ENCODE assay signal across 16 cellular contexts in the genomic region with DNA sequence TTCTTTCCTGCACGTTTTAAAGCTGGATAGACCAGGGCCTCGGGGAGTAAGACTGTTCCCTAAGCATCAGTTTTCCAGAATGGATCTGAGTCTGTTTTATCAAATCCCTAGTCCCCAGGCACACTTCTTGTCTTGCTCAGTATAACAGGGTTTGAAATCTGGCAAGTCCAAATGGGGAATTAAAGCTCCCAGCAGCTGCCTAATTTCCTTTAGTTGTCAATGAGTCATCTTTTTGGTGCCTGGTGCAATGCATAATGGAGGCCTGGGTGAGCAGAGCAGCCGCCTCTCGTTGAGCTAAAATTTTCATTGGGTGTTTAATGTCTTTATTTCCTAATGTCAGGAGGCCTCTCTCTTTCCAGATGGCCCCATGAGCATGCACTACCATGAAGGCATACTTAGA.
A peak's percentile ranks its signal among the peaks of the same experiment; 100 is the strongest.
DNase-seq lines count a peak whose midpoint lies in the region; ATAC-seq, FAIRE-seq and TF ChIP-seq lines count a peak whose summit lies in the region.
"Had no signal": no experiment of that assay in that cellular context is flagged by ENCODE, and none has a peak within 500 bp of the region (broad histone marks: within the 10 kb centered on the region; RNA-seq: fewer than 3 reads in every experiment).

No MANE protein-coding gene starts in this region.

- no peak overlapping the region for H3K27ac Mint-ChIP-seq in HFFc6
- no peak overlapping the region for H3K27ac Mint-ChIP-seq in astrocyte (ENCODE audit: unreplicated experiment)
- H3K27ac Mint-ChIP-seq in endodermal cell = no peak overlapping the region

- H3K4me1 Mint-ChIP-seq in HFFc6 (ENCODE audit: low read depth) = peaks cover 10% of the 10 kb centered on the region; the same call in 1 of the 2 replicates
- H3K4me1 Mint-ChIP-seq in astrocyte (ENCODE audit: low read depth, unreplicated experiment) = peaks cover 11% of the 10 kb centered on the region
- peaks cover 19% of the 10 kb centered on the region for H3K4me1 Mint-ChIP-seq in endodermal cell

- H3K79me2 ChIP-seq in astrocyte (ENCODE audit: insufficient read depth, low read length) = no peaks in the 10 kb centered on the region

- H3K4me1 ChIP-seq in astrocyte (ENCODE audit: insufficient read depth, low read length) (peaks cover 19% of the 10 kb centered on the region), right cardiac atrium (ENCODE audit: control insufficient read depth, insufficient read depth, low read length) (no peaks in the 10 kb centered on the region), endodermal cell (ENCODE audit: control insufficient read depth, insufficient read depth, low read length) (no peaks in the 10 kb centered on the region)

- no peaks in the 10 kb centered on the region for H3K27me3 ChIP-seq in astrocyte (ENCODE audit: insufficient read depth, low read length)
- no peaks in the 10 kb centered on the region for H3K27me3 ChIP-seq in right cardiac atrium (ENCODE audit: control insufficient read depth, insufficient read depth)
- no peaks in the 10 kb centered on the region for H3K27me3 ChIP-seq in endodermal cell (ENCODE audit: control insufficient read depth, insufficient read depth, low read length, poor library complexity, severe bottlenecking)
- H3K27me3 ChIP-seq: SJSA1, transverse colon had no signal

- no peaks in the 10 kb centered on the region for H4K20me1 ChIP-seq in astrocyte (ENCODE audit: insufficient read depth, low read length)

- no peak overlapping the region for H3K4me3 Mint-ChIP-seq in HFFc6
- no peak overlapping the region for H3K4me3 Mint-ChIP-seq in astrocyte (ENCODE audit: unreplicated experiment)
- no peak overlapping the region for H3K4me3 Mint-ChIP-seq in endodermal cell

- H3K36me3 Mint-ChIP-seq in HFFc6 (ENCODE audit: low read depth) = no peaks in the 10 kb centered on the region
- no peaks in the 10 kb centered on the region for H3K36me3 Mint-ChIP-seq in astrocyte (ENCODE audit: low read depth, unreplicated experiment)
- H3K36me3 Mint-ChIP-seq in endodermal cell (ENCODE audit: low read depth) = no peaks in the 10 kb centered on the region

- FAIRE-seq in astrocyte (lab: Jason Lieb, UNC) = no peak
- FAIRE-seq: GM12892 had no signal

- peak; percentile 76 for ATAC-seq in right cardiac atrium
- ATAC-seq: sciatic nerve had no signal

- H3K9me3 Mint-ChIP-seq in HFFc6 = no peaks in the 10 kb centered on the region
- H3K9me3 Mint-ChIP-seq in astrocyte (ENCODE audit: unreplicated experiment) = no peaks in the 10 kb centered on the region
- peaks cover 20% of the 10 kb centered on the region for H3K9me3 Mint-ChIP-seq in endodermal cell

- 50% methylated on average over 4 of the region's 4 CpGs for WGBS in right cardiac atrium
- WGBS in endodermal cell (ENCODE audit: insufficient coverage in 1 of 2, insufficient read length in 1 of 2), 2 experiments = 89 to 100% methylated on average over 1 to 4 of the region's 4 CpGs

- H3K4me3 ChIP-seq in astrocyte (ENCODE audit: insufficient read depth, low read depth, low read length) (no peak overlapping the region), right cardiac atrium (ENCODE audit: low read length) (no peak overlapping the region), endodermal cell (ENCODE audit: low read length) (no peak overlapping the region)
- H3K4me3 ChIP-seq: SJSA1, transverse colon had no signal

- H3K27ac ChIP-seq in astrocyte (ENCODE audit: low read depth, low read length) (no peak overlapping the region), right cardiac atrium (ENCODE audit: low read length) (no peak overlapping the region), endodermal cell (ENCODE audit: low read depth, low read length) (no peak overlapping the region)
- H3K27ac ChIP-seq: SJSA1, transverse colon had no signal

- intact Hi-C loops in right cardiac atrium (cut with DNase I) = no loop called here

- TF ChIP-seq CTCF in HFFc6 (IDR thresholded peaks at IDR 0.05) = no peak
- no peak for TF ChIP-seq CTCF in astrocyte (IDR thresholded peaks at IDR 0.05; ENCODE audit: insufficient read depth, low read depth, low read length)
- TF ChIP-seq CTCF in endodermal cell (conservative IDR thresholded peaks at IDR 0.05) = no peak

- no peaks in the 10 kb centered on the region for H3K36me3 ChIP-seq in astrocyte (ENCODE audit: insufficient read depth, low read length)
- no peaks in the 10 kb centered on the region for H3K36me3 ChIP-seq in endodermal cell (ENCODE audit: control insufficient read depth, insufficient read depth, low read length)
- H3K36me3 ChIP-seq: SJSA1, transverse colon had no signal

- DNase-seq in Ammon's horn (ENCODE audit: low spot score) = peak; percentile 30
- peak; percentile 4 for DNase-seq in HFFc6
- DNase-seq in astrocyte (ENCODE audit: low read depth) = peak; percentile 64
- peak in 1 of 3 donors; percentile 22 for DNase-seq in right cardiac atrium
- DNase-seq in cerebellar nuclear complex (lab: John Stamatoyannopoulos, UW) = no peak
- DNase-seq in stimulated activated naive CD4-positive, alpha-beta T cell treated with Interleukin-2 at 50 U/mL for 16 hours (lab: John Stamatoyannopoulos, UW) = no peak
- DNase-seq in putamen (ENCODE audit: low spot score) = no peak
- DNase-seq in endodermal cell = no peak
- DNase-seq: activated CD4-positive, CD25-positive, alpha-beta regulatory T cell treated with anti-CD3 and anti-CD28 coated beads, Interleukin-2, amount 50 U/mL, for 72 hours; hypothalamus; midbrain; NCI-H1092 treated with DMSO at 0.1 percent for 48 hours; transverse colon had no signal

- H3K27me3 Mint-ChIP-seq in HFFc6 (ENCODE audit: insufficient read depth) (peaks cover 8% of the 10 kb centered on the region; the same call in 1 of the 2 replicates), astrocyte (ENCODE audit: low read depth, unreplicated experiment) (peaks cover 4% of the 10 kb centered on the region), endodermal cell (ENCODE audit: insufficient read depth) (peaks cover 2% of the 10 kb centered on the region)

- H3K9me3 ChIP-seq in astrocyte (ENCODE audit: insufficient read depth, low read depth, low read length) (no peaks in the 10 kb centered on the region), right cardiac atrium (ENCODE audit: control insufficient read depth, low read length) (no peaks in the 10 kb centered on the region), endodermal cell (ENCODE audit: control insufficient read depth, low read length) (peaks cover 20% of the 10 kb centered on the region)
- H3K9me3 ChIP-seq: SJSA1, transverse colon had no signal

- no peak overlapping the region for H3K9ac ChIP-seq in astrocyte (ENCODE audit: low read length)
- H3K9ac ChIP-seq in endodermal cell (ENCODE audit: extremely low read depth, low read length, poor library complexity, severe bottlenecking) = no peak overlapping the region

- no peak overlapping the region for H3K4me2 ChIP-seq in astrocyte (ENCODE audit: low read length)

- no peak overlapping the region for H2AFZ ChIP-seq in astrocyte (ENCODE audit: low read depth, low read length)

Comparison
In these comparisons a context has a peak if more than half of its experiments do, and no peak if none do; other contexts are left out.
1. DNase-seq: peak in Ammon's horn (single experiment), HFFc6 (single experiment) and astrocyte (single experiment); none in cerebellar nuclear complex (0 of 2), stimulated activated naive CD4-positive, alpha-beta T cell treated with Interleukin-2 at 50 U/mL for 16 hours (single experiment), putamen (single experiment) and endodermal cell (single experiment).